9 cellular contexts compared by ENCODE assay signal in the genomic region with DNA sequence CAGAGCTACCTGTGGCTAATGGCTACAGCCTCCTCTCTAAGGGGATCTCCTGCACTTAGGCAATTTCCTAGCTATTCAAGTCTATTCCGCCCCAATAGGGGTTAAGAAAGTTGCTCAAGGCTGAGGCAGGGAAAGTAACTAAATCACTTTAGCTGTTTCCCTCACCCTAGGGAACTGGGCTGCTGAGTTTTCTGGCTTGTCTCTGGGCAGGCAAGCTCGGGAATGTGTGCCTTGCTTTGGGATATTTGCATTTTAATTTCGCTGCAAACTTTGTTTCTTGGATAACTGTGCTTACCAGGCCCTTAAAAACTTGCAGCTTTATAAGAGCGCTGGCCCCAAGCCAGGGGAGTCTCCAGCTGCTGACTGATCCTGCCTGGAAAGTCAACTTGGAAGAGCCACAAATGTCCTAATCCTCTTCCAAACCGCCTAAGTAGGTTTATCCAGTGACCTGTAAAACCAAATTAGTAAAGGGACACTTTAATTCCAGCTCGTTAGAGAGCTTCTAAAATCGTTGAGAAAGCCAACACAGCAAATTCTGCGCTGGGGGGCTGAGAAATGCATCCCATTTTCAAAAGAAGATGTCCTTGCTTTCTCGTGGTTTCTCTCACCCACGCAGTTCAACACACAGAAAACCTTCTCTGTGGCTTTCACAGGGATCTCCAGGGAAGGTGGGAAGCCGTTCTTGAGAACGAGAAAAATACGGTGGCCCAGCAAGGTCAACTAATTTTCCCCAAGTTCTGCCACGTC. TPM values are rescaled to one million over a fixed set of nuclear protein-coding genes. Genes with fewer than 3 reads are reported as not detected.
DNase-seq lines count a peak whose midpoint lies in the region; ATAC-seq and TF ChIP-seq lines count a peak whose summit lies in the region.
"Had no signal": no experiment of that assay in that cellular context is flagged by ENCODE, and none has a peak within 500 bp of the region (broad histone marks: within the 10 kb centered on the region; RNA-seq: fewer than 3 reads in every experiment).

No MANE protein-coding gene starts in this region.

- peaks cover 29% of the 10 kb centered on the region for H3K4me1 ChIP-seq in cardiac muscle cell (ENCODE audit: low read depth)

- TF ChIP-seq CTCF in cardiac muscle cell (IDR thresholded peaks at IDR 0.05; ENCODE audit: low read depth, low read length) = no peak

- H3K4me3 ChIP-seq in cardiac muscle cell = no peak overlapping the region

- peak overlapping the region; percentile 90 for H3K27ac ChIP-seq in cardiac muscle cell

- H3K9me3 ChIP-seq in cardiac muscle cell (ENCODE audit: low read depth) = no peaks in the 10 kb centered on the region

- DNase-seq in EH (ENCODE audit: low read depth) (peak; percentile 82), SKM-1 (lab: John Stamatoyannopoulos, UW; ENCODE audit: unreplicated experiment) (peak; percentile 61), cardiac muscle cell (ENCODE audit: low read depth in 1 of 2, low spot score in 1 of 2) (peak; percentile 62 to 91), retina (peak; percentile 68), NCI-H1417 (lab: John Stamatoyannopoulos, UW) (no peak), HPDE6-E6E7 (ENCODE audit: extremely low spot score) (no peak)
- DNase-seq in activated effector memory CD4-positive, alpha-beta T cell treated with Interleukin-2 at 50 U/mL for 16 hours = no peak
- DNase-seq: NCI-H1417 treated with DMSO at 0.1 percent for 48 hours had no signal

- no peaks in the 10 kb centered on the region for H3K36me3 ChIP-seq in cardiac muscle cell

- no peaks in the 10 kb centered on the region for H3K27me3 ChIP-seq in cardiac muscle cell

- no peak for ATAC-seq in HG02678 (IDR thresholded peaks at IDR 0.05; ENCODE audit: unreplicated experiment)

RNA-seq across cellular contexts. Expression of a gene that starts 59.5 kb away (rescaled TPM):
- total RNA-seq in cardiac muscle cell = 115 and 164 TPM in 2 replicates
- polyA plus RNA-seq in cardiac muscle cell = 36.0 and 54.6 TPM in 2 replicates

Comparison
In these comparisons a context has a peak if more than half of its experiments do, and no peak if none do; other contexts are left out.
1. DNase-seq: peak in EH (single experiment), SKM-1 (single experiment), cardiac muscle cell (2 of 2) and retina (single experiment); none in NCI-H1417 (0 of 3), HPDE6-E6E7 (single experiment) and activated effector memory CD4-positive, alpha-beta T cell treated with Interleukin-2 at 50 U/mL for 16 hours (single experiment).